15 cellular contexts compared by ENCODE assay signal in the genomic region with DNA sequence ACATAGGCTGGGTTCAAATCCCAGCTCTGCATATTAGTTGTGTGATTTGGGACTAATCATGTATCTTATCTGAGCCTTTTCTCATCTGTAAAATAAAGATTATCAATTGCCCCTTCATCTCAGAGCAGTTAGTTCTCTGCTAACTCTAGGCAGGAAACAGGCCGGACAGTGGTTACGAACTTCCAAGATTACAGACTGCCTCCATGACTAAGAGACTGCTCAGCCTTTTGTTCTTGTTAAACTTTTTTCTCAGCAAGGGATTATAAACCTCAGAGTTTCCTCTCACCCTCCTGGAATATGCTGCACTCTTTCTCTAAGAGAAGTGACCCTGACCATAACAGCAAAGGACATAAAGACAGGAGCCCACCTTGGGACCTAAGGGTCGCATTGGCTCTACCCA. TPM values are rescaled to one million over a fixed set of nuclear protein-coding genes. Genes with fewer than 3 reads are reported as not detected.
DNase-seq lines count a peak whose midpoint lies in the region; TF ChIP-seq lines count a peak whose summit lies in the region.
"Had no signal": no experiment of that assay in that cellular context is flagged by ENCODE, and none has a peak within 500 bp of the region (broad histone marks: within the 10 kb centered on the region; RNA-seq: fewer than 3 reads in every experiment).

No MANE protein-coding gene starts in this region.

- H3K9ac ChIP-seq in adipocyte (ENCODE audit: low read length), result peak overlapping the region; percentile 42

- H3K27me3 Mint-ChIP-seq in HFFc6 (ENCODE audit: insufficient read depth), result peaks cover 4% of the 10 kb centered on the region
- H3K27me3 Mint-ChIP-seq: B cell; central memory CD8-positive, alpha-beta T cell had no signal

- H3K4me3 Mint-ChIP-seq in HFFc6, result peak overlapping the region; percentile 54
- H3K4me3 Mint-ChIP-seq: B cell; central memory CD8-positive, alpha-beta T cell had no signal

- H3K27ac Mint-ChIP-seq in HFFc6, result peak overlapping the region; percentile 87

- H3K4me1 ChIP-seq in ACC112 (ENCODE audit: control insufficient read depth, insufficient read depth, low read length, unreplicated experiment) (peaks cover 32% of the 10 kb centered on the region), adipocyte (ENCODE audit: control insufficient read depth, insufficient read depth, low read length) (peaks cover 16% of the 10 kb centered on the region)

- peak overlapping the region; percentile 87 for H3K27ac ChIP-seq in ACC112 (ENCODE audit: low read depth, low read length)
- H3K27ac ChIP-seq: gastroesophageal sphincter, HL-60, vagina had no signal

- no peak for TF ChIP-seq CTCF in HFFc6 (IDR thresholded peaks at IDR 0.05)

- peaks cover 7% of the 10 kb centered on the region; the same call in 1 of the 2 replicates for H3K36me3 ChIP-seq in ACC112 (ENCODE audit: insufficient read depth, low read length)
- peaks cover 21% of the 10 kb centered on the region for H3K36me3 ChIP-seq in adipocyte (ENCODE audit: control insufficient read depth, insufficient read depth, low read length, severe bottlenecking)

- DNase-seq in HFFc6 (peak; percentile 65), adipocyte (ENCODE audit: low read depth) (peak; percentile 56), glomerular endothelial cell (ENCODE audit: extremely low read depth, low read depth, low spot score) (peak; percentile 42), LoVo (ENCODE audit: low spot score) (no peak), middle frontal gyrus (ENCODE audit: extremely low spot score, low spot score) (no peak), NCI-H1417 (lab: John Stamatoyannopoulos, UW) (no peak)
- no peak for DNase-seq in activated naive CD4-positive, alpha-beta T cell treated with anti-CD3 and anti-CD28 coated beads, Interleukin-2, amount 50 U/mL, for 16 hours
- DNase-seq: GF-D8, NCI-H526 treated with DMSO at 0.1 percent for 48 hours had no signal

- H3K4me1 Mint-ChIP-seq in HFFc6 (ENCODE audit: low read depth), result peaks cover 47% of the 10 kb centered on the region
- H3K4me1 Mint-ChIP-seq: B cell had no signal

- H3K79me2 ChIP-seq in ACC112 (ENCODE audit: control insufficient read depth, insufficient read depth, low read length, unreplicated experiment), result peaks cover 16% of the 10 kb centered on the region

- no peaks in the 10 kb centered on the region for H3K9me3 ChIP-seq in adipocyte (ENCODE audit: control insufficient read depth, low read length)
- H3K9me3 ChIP-seq: gastroesophageal sphincter, vagina had no signal

- H3K9me3 Mint-ChIP-seq in HFFc6, result no peaks in the 10 kb centered on the region
- H3K9me3 Mint-ChIP-seq: central memory CD8-positive, alpha-beta T cell had no signal

- peaks cover 18% of the 10 kb centered on the region for H3K36me3 Mint-ChIP-seq in HFFc6 (ENCODE audit: low read depth)

- H3K27me3 ChIP-seq in ACC112 (ENCODE audit: insufficient read depth, low read length), result no peaks in the 10 kb centered on the region
- no peaks in the 10 kb centered on the region for H3K27me3 ChIP-seq in adipocyte (replicated peaks; ENCODE audit: control insufficient read depth, insufficient read depth, low read length)
- H3K27me3 ChIP-seq: gastroesophageal sphincter, vagina had no signal

- no peak overlapping the region for H2AFZ ChIP-seq in ACC112 (ENCODE audit: low read length, unreplicated experiment)

- H3K4me3 ChIP-seq in ACC112 (ENCODE audit: low read depth, low read length), result peak overlapping the region; percentile 39; the same call in 1 of the 2 replicates
- no peak overlapping the region for H3K4me3 ChIP-seq in adipocyte (ENCODE audit: low read length)
- H3K4me3 ChIP-seq: gastroesophageal sphincter, vagina had no signal

RNA-seq across cellular contexts. Expression of a gene that starts 52.5 kb away (rescaled TPM):
- 10 to 100 TPM; 23.1 to 27.4 (median 26.1) TPM for total RNA-seq in HFFc6 (2021; fragmentation: NEBNext Ultra II Directional; extraction: Animal tissue kit (Norgen Biotek cat#: 25700))
- 45.3 and 88.4 TPM in 2 replicates for total RNA-seq in glomerular endothelial cell

Comparison
In these comparisons a context has a peak if more than half of its experiments do, and no peak if none do; other contexts are left out.
1. DNase-seq: peak in HFFc6 (single experiment), adipocyte (single experiment) and glomerular endothelial cell (single experiment); none in LoVo (single experiment), middle frontal gyrus (single experiment), NCI-H1417 (0 of 3) and activated naive CD4-positive, alpha-beta T cell treated with anti-CD3 and anti-CD28 coated beads, Interleukin-2, amount 50 U/mL, for 16 hours (single experiment).